ENCODE assay signal across 1 cellular context in genomic region chr20:58467572-58468330, GRCh38.
TF ChIP-seq lines count a peak whose summit lies in the region.

No MANE protein-coding gene starts in this region.

TF ChIP-seq in H1, 55 proteins besides CTCF, POLR2A, EP300 and RAD21:
- no peak for TF ChIP-seq JUN (IDR thresholded peaks at IDR 0.05; ENCODE audit: low read depth, low read length)
- TF ChIP-seq RBBP5 (IDR thresholded peaks at IDR 0.05; ENCODE audit: borderline replicate concordance, low read depth, low read length): no peak
- TF ChIP-seq POU5F1 (IDR thresholded peaks at IDR 0.05; ENCODE audit: low read depth, low read length): no peak
- TF ChIP-seq SP4 (IDR thresholded peaks at IDR 0.05; ENCODE audit: low read length): no peak
- no peak for TF ChIP-seq NANOG (IDR thresholded peaks at IDR 0.05; ENCODE audit: insufficient read depth, low read depth, low read length, poor library complexity, severe bottlenecking)
TF ChIP-seq in H1: peak in this region for 0.
